In the genomic region with DNA sequence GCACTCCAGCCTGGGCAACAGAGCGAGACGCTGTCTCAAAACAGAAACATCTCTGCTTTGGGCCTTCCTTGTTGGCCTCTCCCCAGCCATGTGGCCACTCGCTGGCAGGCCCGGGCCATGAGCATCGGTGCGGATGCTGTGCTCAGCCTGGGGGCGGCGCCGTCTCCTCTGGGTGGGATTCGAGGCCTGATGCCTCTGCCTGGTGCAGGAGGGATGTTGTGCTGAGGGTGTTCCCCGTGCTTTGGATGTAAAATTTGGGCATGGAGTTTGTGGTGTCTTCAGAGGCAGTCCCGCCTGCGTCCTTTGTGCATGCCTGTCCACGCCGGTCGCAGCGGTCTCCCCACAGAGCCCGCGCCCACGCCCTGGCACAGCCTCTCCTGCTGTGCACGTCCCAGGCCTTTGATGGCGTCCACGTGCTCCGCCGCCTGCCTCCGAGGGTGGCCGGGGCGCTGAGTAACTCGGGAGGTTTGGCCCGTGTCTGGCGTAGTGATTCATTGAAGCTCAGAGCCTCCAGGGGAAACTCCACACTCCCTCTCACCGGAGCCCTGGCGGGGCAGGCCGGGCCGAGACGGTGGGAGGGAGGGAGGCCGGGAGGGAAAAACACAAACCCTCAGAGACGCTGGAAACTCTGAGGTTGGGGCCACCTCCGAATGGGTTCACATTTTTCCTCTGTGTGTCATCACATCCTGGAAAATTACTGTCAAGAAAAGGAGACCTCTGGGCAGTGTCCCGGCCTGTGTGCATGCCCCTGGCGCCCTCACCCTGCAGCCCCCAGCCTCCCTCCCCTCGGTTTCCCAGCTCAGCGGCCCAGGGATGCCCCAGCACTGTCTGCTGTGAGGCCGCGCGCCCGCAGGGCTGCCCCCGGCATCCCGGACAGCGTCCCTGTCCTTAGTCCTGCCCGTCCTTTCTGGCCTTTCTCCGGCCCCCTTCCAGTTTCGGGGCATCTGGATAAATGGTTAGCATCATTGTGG, we compare ENCODE assay signal across 1 cellular context.
TF ChIP-seq lines count a peak whose summit lies in the region.

No MANE protein-coding gene starts in this region.

TF ChIP-seq in HepG2, 621 proteins besides CTCF, POLR2A, EP300 and RAD21 (continued from another document and continues in another):
- TF ChIP-seq, protein P1, sequence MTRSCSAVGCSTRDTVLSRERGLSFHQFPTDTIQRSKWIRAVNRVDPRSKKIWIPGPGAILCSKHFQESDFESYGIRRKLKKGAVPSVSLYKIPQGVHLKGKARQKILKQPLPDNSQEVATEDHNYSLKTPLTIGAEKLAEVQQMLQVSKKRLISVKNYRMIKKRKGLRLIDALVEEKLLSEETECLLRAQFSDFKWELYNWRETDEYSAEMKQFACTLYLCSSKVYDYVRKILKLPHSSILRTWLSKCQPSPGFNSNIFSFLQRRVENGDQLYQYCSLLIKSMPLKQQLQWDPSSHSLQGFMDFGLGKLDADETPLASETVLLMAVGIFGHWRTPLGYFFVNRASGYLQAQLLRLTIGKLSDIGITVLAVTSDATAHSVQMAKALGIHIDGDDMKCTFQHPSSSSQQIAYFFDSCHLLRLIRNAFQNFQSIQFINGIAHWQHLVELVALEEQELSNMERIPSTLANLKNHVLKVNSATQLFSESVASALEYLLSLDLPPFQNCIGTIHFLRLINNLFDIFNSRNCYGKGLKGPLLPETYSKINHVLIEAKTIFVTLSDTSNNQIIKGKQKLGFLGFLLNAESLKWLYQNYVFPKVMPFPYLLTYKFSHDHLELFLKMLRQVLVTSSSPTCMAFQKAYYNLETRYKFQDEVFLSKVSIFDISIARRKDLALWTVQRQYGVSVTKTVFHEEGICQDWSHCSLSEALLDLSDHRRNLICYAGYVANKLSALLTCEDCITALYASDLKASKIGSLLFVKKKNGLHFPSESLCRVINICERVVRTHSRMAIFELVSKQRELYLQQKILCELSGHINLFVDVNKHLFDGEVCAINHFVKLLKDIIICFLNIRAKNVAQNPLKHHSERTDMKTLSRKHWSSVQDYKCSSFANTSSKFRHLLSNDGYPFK (CRISPR knock-in tag; IDR thresholded peaks at IDR 0.05; ENCODE audit: borderline replicate concordance) = no peak; the same call in 1 of the 2 replicates
- TF ChIP-seq ZC3H13 (CRISPR knock-in tag; IDR thresholded peaks at IDR 0.05) (no peak; the same call in none of the 2 replicates), ZNF556 (CRISPR knock-in tag; IDR thresholded peaks at IDR 0.05; ENCODE audit: borderline replicate concordance) (peak; percentile 91; the same call in 1 of the 2 replicates), PRDM4 (CRISPR knock-in tag; IDR thresholded peaks at IDR 0.05; ENCODE audit: borderline replicate concordance) (no peak), MAZ (IDR thresholded peaks at IDR 0.05; ENCODE audit: borderline replicate concordance, low read depth, low read length) (peak; percentile 85), MAZ (CRISPR knock-in tag; IDR thresholded peaks at IDR 0.05; ENCODE audit: low read depth) (peak; percentile 88), KLF12 (CRISPR knock-in tag; IDR thresholded peaks at IDR 0.05; ENCODE audit: borderline replicate concordance) (0 out of 2 replicates have a peak, but pooled peaks have one; percentile 61), ZNF160 (CRISPR knock-in tag; IDR thresholded peaks at IDR 0.05) (peak; percentile 52; the same call in 1 of the 2 replicates), STAG1 (CRISPR knock-in tag; IDR thresholded peaks at IDR 0.05) (peak; percentile 36), ZNF746 (CRISPR knock-in tag; IDR thresholded peaks at IDR 0.05) (peak; percentile 90), ZNF546 (CRISPR knock-in tag; conservative IDR thresholded peaks at IDR 0.05) (0 out of 2 replicates have a peak, but pooled peaks have one; percentile 73), PITX1 (CRISPR knock-in tag; IDR thresholded peaks at IDR 0.05) (0 out of 2 replicates have a peak, but pooled peaks have one; percentile 38), TAF1 (CRISPR knock-in tag; IDR thresholded peaks at IDR 0.05) (peak; percentile 61), FOXO1 (CRISPR knock-in tag; IDR thresholded peaks at IDR 0.05) (peak; percentile 51), KDM1A (CRISPR knock-in tag; IDR thresholded peaks at IDR 0.05) (0 out of 2 replicates have a peak, but pooled peaks have one; percentile 16), ZNF644 (CRISPR knock-in tag; IDR thresholded peaks at IDR 0.05; ENCODE audit: low read depth) (no peak), MLXIP (CRISPR knock-in tag; IDR thresholded peaks at IDR 0.05; ENCODE audit: borderline replicate concordance) (peak; percentile 67; the same call in 1 of the 2 replicates), IRX3 (CRISPR knock-in tag; IDR thresholded peaks at IDR 0.05; ENCODE audit: borderline replicate concordance, low read depth) (no peak), GFI1 (CRISPR knock-in tag; IDR thresholded peaks at IDR 0.05; ENCODE audit: borderline replicate concordance) (peak; percentile 90), ZSCAN9 (CRISPR knock-in tag; IDR thresholded peaks at IDR 0.05; ENCODE audit: borderline replicate concordance) (peak; percentile 91), ZNF749 (CRISPR knock-in tag; IDR thresholded peaks at IDR 0.05; ENCODE audit: borderline replicate concordance) (peak; percentile 76), ZNF383 (CRISPR knock-in tag; IDR thresholded peaks at IDR 0.05; ENCODE audit: borderline replicate concordance) (peak; percentile 79; the same call in 1 of the 2 replicates), ZNF33B (CRISPR knock-in tag; IDR thresholded peaks at IDR 0.05) (0 out of 2 replicates have a peak, but pooled peaks have one; percentile 70), CENPBD1 (CRISPR knock-in tag; IDR thresholded peaks at IDR 0.05; ENCODE audit: borderline replicate concordance, low read depth) (no peak; the same call in 1 of the 2 replicates), SKI (IDR thresholded peaks at IDR 0.05; ENCODE audit: partially characterized antibody) (peak; percentile 62), CBX2 (IDR thresholded peaks at IDR 0.05; ENCODE audit: low read depth, low read length) (no peak), CBX2 (CRISPR knock-in tag; IDR thresholded peaks at IDR 0.05; ENCODE audit: low read depth) (0 out of 2 replicates have a peak, but pooled peaks have one; percentile 42), ZNF615 (CRISPR knock-in tag; IDR thresholded peaks at IDR 0.05; ENCODE audit: borderline replicate concordance) (peak; percentile 93), XBP1 (CRISPR knock-in tag; IDR thresholded peaks at IDR 0.05) (no peak), ZMAT3 (CRISPR knock-in tag; conservative IDR thresholded peaks at IDR 0.05) (peak; percentile 79; the same call in 1 of the 2 replicates), RBM39 (IDR thresholded peaks at IDR 0.05; ENCODE audit: low read depth, low read length, poor library complexity, severe bottlenecking) (peak; percentile 58), MTERF4 (CRISPR knock-in tag; IDR thresholded peaks at IDR 0.05) (peak; percentile 31; the same call in 1 of the 2 replicates), CREM (IDR thresholded peaks at IDR 0.05) (0 out of 2 replicates have a peak, but pooled peaks have one; percentile 30), CREM (CRISPR knock-in tag; IDR thresholded peaks at IDR 0.05) (no peak), NFATC3 (CRISPR knock-in tag; IDR thresholded peaks at IDR 0.05) (no peak)
- TF ChIP-seq, protein P2, sequence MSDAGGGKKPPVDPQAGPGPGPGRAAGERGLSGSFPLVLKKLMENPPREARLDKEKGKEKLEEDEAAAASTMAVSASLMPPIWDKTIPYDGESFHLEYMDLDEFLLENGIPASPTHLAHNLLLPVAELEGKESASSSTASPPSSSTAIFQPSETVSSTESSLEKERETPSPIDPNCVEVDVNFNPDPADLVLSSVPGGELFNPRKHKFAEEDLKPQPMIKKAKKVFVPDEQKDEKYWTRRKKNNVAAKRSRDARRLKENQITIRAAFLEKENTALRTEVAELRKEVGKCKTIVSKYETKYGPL (CRISPR knock-in tag; IDR thresholded peaks at IDR 0.05) = no peak; the same call in 1 of the 2 replicates
- TF ChIP-seq, protein P3, sequence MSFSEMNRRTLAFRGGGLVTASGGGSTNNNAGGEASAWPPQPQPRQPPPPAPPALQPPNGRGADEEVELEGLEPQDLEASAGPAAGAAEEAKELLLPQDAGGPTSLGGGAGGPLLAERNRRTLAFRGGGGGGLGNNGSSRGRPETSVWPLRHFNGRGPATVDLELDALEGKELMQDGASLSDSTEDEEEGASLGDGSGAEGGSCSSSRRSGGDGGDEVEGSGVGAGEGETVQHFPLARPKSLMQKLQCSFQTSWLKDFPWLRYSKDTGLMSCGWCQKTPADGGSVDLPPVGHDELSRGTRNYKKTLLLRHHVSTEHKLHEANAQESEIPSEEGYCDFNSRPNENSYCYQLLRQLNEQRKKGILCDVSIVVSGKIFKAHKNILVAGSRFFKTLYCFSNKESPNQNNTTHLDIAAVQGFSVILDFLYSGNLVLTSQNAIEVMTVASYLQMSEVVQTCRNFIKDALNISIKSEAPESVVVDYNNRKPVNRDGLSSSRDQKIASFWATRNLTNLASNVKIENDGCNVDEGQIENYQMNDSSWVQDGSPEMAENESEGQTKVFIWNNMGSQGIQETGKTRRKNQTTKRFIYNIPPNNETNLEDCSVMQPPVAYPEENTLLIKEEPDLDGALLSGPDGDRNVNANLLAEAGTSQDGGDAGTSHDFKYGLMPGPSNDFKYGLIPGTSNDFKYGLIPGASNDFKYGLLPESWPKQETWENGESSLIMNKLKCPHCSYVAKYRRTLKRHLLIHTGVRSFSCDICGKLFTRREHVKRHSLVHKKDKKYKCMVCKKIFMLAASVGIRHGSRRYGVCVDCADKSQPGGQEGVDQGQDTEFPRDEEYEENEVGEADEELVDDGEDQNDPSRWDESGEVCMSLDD (CRISPR knock-in tag; IDR thresholded peaks at IDR 0.05; ENCODE audit: borderline replicate concordance) = 0 out of 2 replicates have a peak, but pooled peaks have one; percentile 32
- TF ChIP-seq, protein P4, sequence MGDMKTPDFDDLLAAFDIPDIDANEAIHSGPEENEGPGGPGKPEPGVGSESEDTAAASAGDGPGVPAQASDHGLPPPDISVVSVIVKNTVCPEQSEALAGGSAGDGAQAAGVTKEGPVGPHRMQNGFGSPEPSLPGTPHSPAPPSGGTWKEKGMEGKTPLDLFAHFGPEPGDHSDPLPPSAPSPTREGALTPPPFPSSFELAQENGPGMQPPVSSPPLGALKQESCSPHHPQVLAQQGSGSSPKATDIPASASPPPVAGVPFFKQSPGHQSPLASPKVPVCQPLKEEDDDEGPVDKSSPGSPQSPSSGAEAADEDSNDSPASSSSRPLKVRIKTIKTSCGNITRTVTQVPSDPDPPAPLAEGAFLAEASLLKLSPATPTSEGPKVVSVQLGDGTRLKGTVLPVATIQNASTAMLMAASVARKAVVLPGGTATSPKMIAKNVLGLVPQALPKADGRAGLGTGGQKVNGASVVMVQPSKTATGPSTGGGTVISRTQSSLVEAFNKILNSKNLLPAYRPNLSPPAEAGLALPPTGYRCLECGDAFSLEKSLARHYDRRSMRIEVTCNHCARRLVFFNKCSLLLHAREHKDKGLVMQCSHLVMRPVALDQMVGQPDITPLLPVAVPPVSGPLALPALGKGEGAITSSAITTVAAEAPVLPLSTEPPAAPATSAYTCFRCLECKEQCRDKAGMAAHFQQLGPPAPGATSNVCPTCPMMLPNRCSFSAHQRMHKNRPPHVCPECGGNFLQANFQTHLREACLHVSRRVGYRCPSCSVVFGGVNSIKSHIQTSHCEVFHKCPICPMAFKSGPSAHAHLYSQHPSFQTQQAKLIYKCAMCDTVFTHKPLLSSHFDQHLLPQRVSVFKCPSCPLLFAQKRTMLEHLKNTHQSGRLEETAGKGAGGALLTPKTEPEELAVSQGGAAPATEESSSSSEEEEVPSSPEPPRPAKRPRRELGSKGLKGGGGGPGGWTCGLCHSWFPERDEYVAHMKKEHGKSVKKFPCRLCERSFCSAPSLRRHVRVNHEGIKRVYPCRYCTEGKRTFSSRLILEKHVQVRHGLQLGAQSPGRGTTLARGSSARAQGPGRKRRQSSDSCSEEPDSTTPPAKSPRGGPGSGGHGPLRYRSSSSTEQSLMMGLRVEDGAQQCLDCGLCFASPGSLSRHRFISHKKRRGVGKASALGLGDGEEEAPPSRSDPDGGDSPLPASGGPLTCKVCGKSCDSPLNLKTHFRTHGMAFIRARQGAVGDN (CRISPR knock-in tag; IDR thresholded peaks at IDR 0.05) = peak; percentile 99
